Comparison of ENCODE assay signal across 27 cellular contexts in the genomic region with DNA sequence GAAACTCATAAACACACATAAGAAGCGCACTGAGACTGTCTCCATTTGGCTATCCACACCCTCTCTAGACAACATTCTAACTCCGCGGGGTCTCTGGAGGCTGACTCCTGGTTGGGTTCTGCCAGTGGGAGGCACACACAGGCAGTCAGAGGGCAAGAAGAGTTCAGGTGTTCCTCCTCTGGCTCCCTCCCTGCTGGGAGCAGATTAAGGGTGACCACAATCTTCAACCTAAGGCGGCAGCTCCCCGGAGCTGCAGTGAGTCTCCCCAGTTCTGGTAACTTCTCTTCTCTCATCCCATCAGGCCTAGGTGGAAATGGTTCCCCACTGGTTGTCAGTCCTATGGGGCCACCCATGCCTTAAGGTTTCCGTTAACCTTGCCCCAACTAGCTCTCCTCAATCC. TPM values are rescaled to one million over a fixed set of nuclear protein-coding genes. Genes with fewer than 3 reads are reported as not detected.
"Had no signal": no experiment of that assay in that cellular context is flagged by ENCODE, and none has a peak within 500 bp of the region (broad histone marks: within the 10 kb centered on the region; RNA-seq: fewer than 3 reads in every experiment).

No MANE protein-coding gene starts in this region.

- H3K9me3 ChIP-seq: ascending aorta, body of pancreas had no signal

- H3K27ac Mint-ChIP-seq: activated CD4-positive, alpha-beta memory T cell treated with anti-CD3 and anti-CD28 coated beads, Interleukin-2, amount 10 ng/mL, durations not matched to agents 7 days and 5 days; activated CD4-positive, alpha-beta T cell treated with anti-CD3 and anti-CD28 coated beads, Interleukin-2, amount 10 ng/mL, durations not matched to agents 7 days and 5 days; activated naive CD4-positive, alpha-beta T cell treated with anti-CD3 and anti-CD28 coated beads, Interleukin-2, amount 50 U/mL, for 72 hours; activated naive CD8-positive, alpha-beta T cell treated with anti-CD3 and anti-CD28 coated beads, Interleukin-2, amount 50 U/mL, for 24 hours; T-helper 17 cell had no signal

- H3K4me1 Mint-ChIP-seq: activated CD4-positive, alpha-beta memory T cell treated with anti-CD3 and anti-CD28 coated beads, Interleukin-2, amount 10 ng/mL, durations not matched to agents 7 days and 5 days; activated CD4-positive, alpha-beta T cell treated with anti-CD3 and anti-CD28 coated beads, Interleukin-2, amount 10 ng/mL, durations not matched to agents 7 days and 5 days; central memory CD8-positive, alpha-beta T cell had no signal

- H3K27ac ChIP-seq: ascending aorta, KMS-11 had no signal

- H3K4me3 ChIP-seq: ascending aorta, body of pancreas had no signal

- H3K9ac ChIP-seq: KMS-11 had no signal

- H3K27me3 ChIP-seq: ascending aorta, body of pancreas had no signal

- ATAC-seq: activated naive CD4-positive, alpha-beta T cell treated with anti-CD3 and anti-CD28 coated beads, Interleukin-2, amount 50 U/mL, for 72 hours; activated naive CD8-positive, alpha-beta T cell treated with anti-CD3 and anti-CD28 coated beads, Interleukin-2, amount 50 U/mL, for 24 hours; body of pancreas; T-helper 17 cell had no signal

- H3K9me3 Mint-ChIP-seq: activated CD4-positive, alpha-beta memory T cell treated with anti-CD3 and anti-CD28 coated beads, Interleukin-2, amount 10 ng/mL, durations not matched to agents 7 days and 5 days; activated CD4-positive, alpha-beta T cell treated with anti-CD3 and anti-CD28 coated beads, Interleukin-2, amount 10 ng/mL, durations not matched to agents 7 days and 5 days; activated naive CD4-positive, alpha-beta T cell treated with anti-CD3 and anti-CD28 coated beads, Interleukin-2, amount 50 U/mL, for 72 hours; activated naive CD8-positive, alpha-beta T cell treated with anti-CD3 and anti-CD28 coated beads, Interleukin-2, amount 50 U/mL, for 24 hours; central memory CD8-positive, alpha-beta T cell; IgD-negative memory B cell had no signal

- FAIRE-seq: RCC 7860 had no signal

- H3K36me3 Mint-ChIP-seq: activated naive CD4-positive, alpha-beta T cell treated with anti-CD3 and anti-CD28 coated beads, Interleukin-2, amount 50 U/mL, for 72 hours; IgD-negative memory B cell had no signal

- H3K4me2 ChIP-seq: KMS-11 had no signal

- H3K27me3 Mint-ChIP-seq: central memory CD8-positive, alpha-beta T cell; IgD-negative memory B cell; T-helper 17 cell had no signal

- DNase-seq: activated CD4-positive, alpha-beta memory T cell treated with anti-CD3 and anti-CD28 coated beads, Interleukin-2, amount 10 ng/mL, durations not matched to agents 7 days and 5 days; activated CD4-positive, alpha-beta T cell treated with anti-CD3 and anti-CD28 coated beads, Interleukin-2, amount 10 ng/mL, durations not matched to agents 7 days and 5 days; activated CD4-positive, CD25-positive, alpha-beta regulatory T cell; activated naive CD4-positive, alpha-beta T cell treated with Interleukin-2 at 50 U/mL for 16 hours; activated naive CD8-positive, alpha-beta T cell treated with anti-CD3 and anti-CD28 coated beads, Interleukin-2, amount 50 U/mL, for 24 hours; activated T-cell treated with anti-CD3 and anti-CD28 coated beads for 4 hours; amniotic stem cell; MV-4-11; NCI-H1092 treated with DMSO at 0.1 percent for 48 hours; NCI-H1436; NCI-H1694 treated with DMSO at 0.1 percent for 48 hours; NCI-H2029 treated with DMSO at 0.1 percent for 48 hours; NCI-H345; NCI-H510A; NCI-H69; NK-92 treated with Interleukin-12 subunit alpha and Interleukin-12 subunit beta, amount 100 ng/mL, for 24 hours; SHP77 treated with DMSO at 0.1 percent for 48 hours; T-helper 17 cell; T-helper 9 cell had no signal

- H3K4me1 ChIP-seq: ascending aorta had no signal

- H3K4me3 Mint-ChIP-seq: activated CD4-positive, alpha-beta memory T cell treated with anti-CD3 and anti-CD28 coated beads, Interleukin-2, amount 10 ng/mL, durations not matched to agents 7 days and 5 days; activated CD4-positive, alpha-beta T cell treated with anti-CD3 and anti-CD28 coated beads, Interleukin-2, amount 10 ng/mL, durations not matched to agents 7 days and 5 days; activated naive CD8-positive, alpha-beta T cell treated with anti-CD3 and anti-CD28 coated beads, Interleukin-2, amount 50 U/mL, for 24 hours; central memory CD8-positive, alpha-beta T cell; IgD-negative memory B cell; T-helper 17 cell had no signal

- H3K36me3 ChIP-seq: ascending aorta had no signal

RNA-seq across cellular contexts. Expression of gene TENT5C, which starts 7.4 kb away (rescaled TPM):
- total RNA-seq: MCF 10A had no signal
